In genomic region chr2:42057159-42057901, GRCh38 we compare ENCODE assay signal across 26 cellular contexts. TPM values are rescaled to one million over a fixed set of nuclear protein-coding genes. Genes with fewer than 3 reads are reported as not detected.
DNase-seq lines count a peak whose midpoint lies in the region; ATAC-seq and TF ChIP-seq lines count a peak whose summit lies in the region.
"Had no signal": no experiment of that assay in that cellular context is flagged by ENCODE, and none has a peak within 500 bp of the region (broad histone marks: within the 10 kb centered on the region; RNA-seq: fewer than 3 reads in every experiment).

No MANE protein-coding gene starts in this region.

- 80 to 86% (median 85%) methylated on average over 7 to 8 of the region's 8 CpGs for WGBS in spleen, 5 donors

- H3K27me3 ChIP-seq in mucosa of rectum (ENCODE audit: control insufficient read depth in 2 of 2, insufficient read depth in 2 of 2, low read length in 2 of 2): no peaks in the 10 kb centered on the region
- H3K27me3 ChIP-seq in spleen (replicated peaks in 1 of 7): peaks cover 0 to 4% (median 0%) of the 10 kb centered on the region in 7 donors
- H3K27me3 ChIP-seq: esophagus squamous epithelium, thyroid gland had no signal

- DNase-seq in natural killer cell treated with Interleukin-12 subunit alpha and Interleukin-12 subunit beta and Interleukin-15 and Interleukin-18, amount 100 ng/mL, for 72 hours (ENCODE audit: low spot score): peak; percentile 35
- DNase-seq in natural killer cell (no peak), spleen (peak; percentile 56), NCI-H1092 treated with DMSO at 0.1 percent for 48 hours (lab: John Stamatoyannopoulos, UW) (no peak), immature natural killer cell (no peak)
- DNase-seq in NK-92 treated with Interleukin-12 subunit alpha and Interleukin-12 subunit beta, amount 100 ng/mL, for 24 hours (lab: John Stamatoyannopoulos, UW): no peak
- DNase-seq: activated CD4-positive, alpha-beta T cell treated with anti-CD3 and anti-CD28 coated beads, Interleukin-2, amount 50 U/mL, for 1 hour; activated CD8-positive, alpha-beta memory T cell treated with anti-CD3 and anti-CD28 coated beads, Interleukin-2, amount 50 U/mL, for 48 hours; effector memory CD8-positive, alpha-beta T cell; esophagus squamous epithelium; naive B cell; NCI-H1417 treated with DMSO at 0.1 percent for 48 hours; NCI-H2107; NCI-H524 treated with DMSO at 0.1 percent for 48 hours; SK-N-SH; thyroid gland; WERI-Rb-1 had no signal

- no peaks in the 10 kb centered on the region for H3K9me3 Mint-ChIP-seq in natural killer cell treated with Interleukin-12 subunit alpha and Interleukin-12 subunit beta and Interleukin-15 and Interleukin-18, amount 100 ng/mL, for 72 hours
- no peaks in the 10 kb centered on the region for H3K9me3 Mint-ChIP-seq in natural killer cell
- no peaks in the 10 kb centered on the region for H3K9me3 Mint-ChIP-seq in immature natural killer cell
- H3K9me3 Mint-ChIP-seq: activated T-helper 2 cell treated with anti-CD3 and anti-CD28 coated beads, Interferon-gamma antibody, Interleukin-2, Interleukin-4, amounts not matched to agents 10 μg/mL and 5 μg/mL and 100 μg/mL, durations not matched to agents 14 hours and 24 hours and 36 hours; effector memory CD8-positive, alpha-beta T cell; memory B cell; naive B cell; stimulated activated memory B cell treated with anti-CD40 and anti-IgM and Interleukin-4, amounts not matched to agents 10 μg/mL and 1 μg/mL and 100 μg/mL, for 72 hours had no signal

- peak overlapping the region in 1 of 2 donors; percentile 63 for H3K9ac ChIP-seq in mucosa of rectum (ENCODE audit: low read depth in 1 of 2, low read length in 2 of 2)
- H3K9ac ChIP-seq: parathyroid adenoma, SK-N-SH had no signal

- peaks cover 2 to 8% of the 10 kb centered on the region in 2 donors for H3K27me3 Mint-ChIP-seq in natural killer cell treated with Interleukin-12 subunit alpha and Interleukin-12 subunit beta and Interleukin-15 and Interleukin-18, amount 100 ng/mL, for 72 hours
- peaks cover 1 to 3% of the 10 kb centered on the region in 2 donors for H3K27me3 Mint-ChIP-seq in natural killer cell (ENCODE audit: low read depth in 2 of 2)
- peaks cover 0 to 15% (median 0%) of the 10 kb centered on the region in 3 donors for H3K27me3 Mint-ChIP-seq in immature natural killer cell (ENCODE audit: low read depth in 3 of 3)

- TF ChIP-seq CTCF in natural killer cell (IDR thresholded peaks at IDR 0.05) (no peak), spleen (IDR thresholded peaks at IDR 0.05 in 8 of 11, conservative IDR thresholded peaks at IDR 0.05 in 3 of 11) (no peak)

- no peak overlapping the region for H3K4me3 Mint-ChIP-seq in natural killer cell treated with Interleukin-12 subunit alpha and Interleukin-12 subunit beta and Interleukin-15 and Interleukin-18, amount 100 ng/mL, for 72 hours
- no peak overlapping the region for H3K4me3 Mint-ChIP-seq in natural killer cell
- H3K4me3 Mint-ChIP-seq in immature natural killer cell: no peak overlapping the region
- H3K4me3 Mint-ChIP-seq: activated naive CD8-positive, alpha-beta T cell; effector memory CD8-positive, alpha-beta T cell; memory B cell; naive B cell; stimulated activated memory B cell treated with anti-CD40 and anti-IgM and Interleukin-4, amounts not matched to agents 10 μg/mL and 1 μg/mL and 100 μg/mL, for 72 hours had no signal

- intact Hi-C loops in natural killer cell (cut with micrococcal nuclease) (no loop called here), spleen (cut with DNase I; ENCODE audit: low total_unique reads) (no loop called here)

- ATAC-seq in natural killer cell treated with Interleukin-12 subunit alpha and Interleukin-12 subunit beta and Interleukin-15 and Interleukin-18, amount 100 ng/mL, for 72 hours: no peak
- ATAC-seq in natural killer cell (no peak), HG03045 (IDR thresholded peaks at IDR 0.05; ENCODE audit: unreplicated experiment) (no peak)
- ATAC-seq: effector memory CD8-positive, alpha-beta T cell; stimulated activated memory B cell treated with anti-CD40 and anti-IgM and Interleukin-4, amounts not matched to agents 10 μg/mL and 1 μg/mL and 100 μg/mL, for 72 hours had no signal

- H3K9me3 ChIP-seq in mucosa of rectum (ENCODE audit: control insufficient read depth in 2 of 2, low read length in 2 of 2): no peaks in the 10 kb centered on the region
- no peaks in the 10 kb centered on the region for H3K9me3 ChIP-seq in spleen
- H3K9me3 ChIP-seq: esophagus squamous epithelium, SK-N-SH, thyroid gland had no signal

- H3K36me3 ChIP-seq in mucosa of rectum (ENCODE audit: control insufficient read depth in 2 of 2, insufficient read depth in 2 of 2, low read length in 2 of 2) (peaks cover 30 to 34% of the 10 kb centered on the region in 2 donors), spleen (peaks cover 0 to 40% (median 0%) of the 10 kb centered on the region in 6 donors)
- H3K36me3 ChIP-seq: WERI-Rb-1 had no signal

- H3K4me3 ChIP-seq in mucosa of rectum (ENCODE audit: low read length in 2 of 2) (peak overlapping the region in 1 of 2 donors; percentile 1), spleen (no peak overlapping the region)
- H3K4me3 ChIP-seq: esophagus squamous epithelium, skin epidermis, thyroid gland had no signal

- TF ChIP-seq POLR2A in spleen (IDR thresholded peaks at IDR 0.05): no peak

- H3K4me1 ChIP-seq in mucosa of rectum (ENCODE audit: control insufficient read depth in 2 of 2, insufficient read depth in 2 of 2, low read length in 2 of 2) (peaks cover 74 to 88% of the 10 kb centered on the region in 2 donors), spleen (peaks cover 0 to 33% (median 9%) of the 10 kb centered on the region in 6 donors)
- H3K4me1 ChIP-seq: parathyroid adenoma had no signal

- H3K27ac ChIP-seq in mucosa of rectum (ENCODE audit: low read depth in 2 of 2, low read length in 2 of 2) (peak overlapping the region; percentile 85 to 86), spleen (peak overlapping the region in 3 of 8 donors; percentile 3 to 38 (median 19))
- H3K27ac ChIP-seq: esophagus squamous epithelium, HL-60, parathyroid adenoma, skin epidermis, thyroid gland, WERI-Rb-1 had no signal

- H3K36me3 Mint-ChIP-seq in natural killer cell treated with Interleukin-12 subunit alpha and Interleukin-12 subunit beta and Interleukin-15 and Interleukin-18, amount 100 ng/mL, for 72 hours: no peaks in the 10 kb centered on the region
- no peaks in the 10 kb centered on the region for H3K36me3 Mint-ChIP-seq in natural killer cell
- no peaks in the 10 kb centered on the region for H3K36me3 Mint-ChIP-seq in immature natural killer cell
- H3K36me3 Mint-ChIP-seq: activated naive CD8-positive, alpha-beta T cell; memory B cell; naive B cell; stimulated activated memory B cell treated with anti-CD40 and anti-IgM and Interleukin-4, amounts not matched to agents 10 μg/mL and 1 μg/mL and 100 μg/mL, for 72 hours had no signal

- no peaks in the 10 kb centered on the region for H3K4me1 Mint-ChIP-seq in natural killer cell treated with Interleukin-12 subunit alpha and Interleukin-12 subunit beta and Interleukin-15 and Interleukin-18, amount 100 ng/mL, for 72 hours (ENCODE audit: low read depth in 2 of 2)
- H3K4me1 Mint-ChIP-seq in natural killer cell (no peaks in the 10 kb centered on the region), immature natural killer cell (no peaks in the 10 kb centered on the region)
- H3K4me1 Mint-ChIP-seq: memory B cell; naive B cell; stimulated activated memory B cell treated with anti-CD40 and anti-IgM and Interleukin-4, amounts not matched to agents 10 μg/mL and 1 μg/mL and 100 μg/mL, for 72 hours had no signal

- H3K27ac Mint-ChIP-seq in natural killer cell treated with Interleukin-12 subunit alpha and Interleukin-12 subunit beta and Interleukin-15 and Interleukin-18, amount 100 ng/mL, for 72 hours: no peak overlapping the region
- H3K27ac Mint-ChIP-seq in natural killer cell (no peak overlapping the region), immature natural killer cell (no peak overlapping the region)
- H3K27ac Mint-ChIP-seq: activated naive CD8-positive, alpha-beta T cell; activated T-helper 2 cell treated with anti-CD3 and anti-CD28 coated beads, Interferon-gamma antibody, Interleukin-2, Interleukin-4, amounts not matched to agents 10 μg/mL and 5 μg/mL and 100 μg/mL, durations not matched to agents 14 hours and 24 hours and 36 hours; effector memory CD8-positive, alpha-beta T cell; memory B cell; naive B cell; stimulated activated memory B cell treated with anti-CD40 and anti-IgM and Interleukin-4, amounts not matched to agents 10 μg/mL and 1 μg/mL and 100 μg/mL, for 72 hours had no signal

RNA-seq across cellular contexts. Expression of gene PKDCC, which starts 9.5 kb away (rescaled TPM):
- not detected for total RNA-seq in natural killer cell treated with Interleukin-12 subunit alpha and Interleukin-12 subunit beta and Interleukin-15 and Interleukin-18, amount 100 ng/mL, for 72 hours
- total RNA-seq in natural killer cell: under 1 TPM in 1 of 3 donors, not detected in 2; 0.50 TPM
- 10 to 100 TPM; 41.0 to 81.9 (median 51.7) TPM for total RNA-seq in spleen
- polyA plus RNA-seq in spleen: 10 to 100 TPM; 19.8 to 44.0 (median 31.8) TPM
- polyA plus RNA-seq in immature natural killer cell: not detected

Comparison
In these comparisons a context has a peak if more than half of its experiments do, and no peak if none do; other contexts are left out.
1. DNase-seq: peak in natural killer cell treated with Interleukin-12 subunit alpha and Interleukin-12 subunit beta and Interleukin-15 and Interleukin-18, amount 100 ng/mL, for 72 hours (single experiment) and spleen (single experiment); none in natural killer cell (single experiment), NK-92 treated with Interleukin-12 subunit alpha and Interleukin-12 subunit beta, amount 100 ng/mL, for 24 hours (single experiment), NCI-H1092 treated with DMSO at 0.1 percent for 48 hours (single experiment) and immature natural killer cell (0 of 3).
2. RNA of gene PKDCC, which starts 9.5 kb away (total RNA-seq): 41.0 to 81.9 TPM in spleen; not detected in natural killer cell treated with Interleukin-12 subunit alpha and Interleukin-12 subunit beta and Interleukin-15 and Interleukin-18, amount 100 ng/mL, for 72 hours and 0.50 TPM in natural killer cell; every median in the first group is over 10 times any median in the second.